In the genomic region with DNA sequence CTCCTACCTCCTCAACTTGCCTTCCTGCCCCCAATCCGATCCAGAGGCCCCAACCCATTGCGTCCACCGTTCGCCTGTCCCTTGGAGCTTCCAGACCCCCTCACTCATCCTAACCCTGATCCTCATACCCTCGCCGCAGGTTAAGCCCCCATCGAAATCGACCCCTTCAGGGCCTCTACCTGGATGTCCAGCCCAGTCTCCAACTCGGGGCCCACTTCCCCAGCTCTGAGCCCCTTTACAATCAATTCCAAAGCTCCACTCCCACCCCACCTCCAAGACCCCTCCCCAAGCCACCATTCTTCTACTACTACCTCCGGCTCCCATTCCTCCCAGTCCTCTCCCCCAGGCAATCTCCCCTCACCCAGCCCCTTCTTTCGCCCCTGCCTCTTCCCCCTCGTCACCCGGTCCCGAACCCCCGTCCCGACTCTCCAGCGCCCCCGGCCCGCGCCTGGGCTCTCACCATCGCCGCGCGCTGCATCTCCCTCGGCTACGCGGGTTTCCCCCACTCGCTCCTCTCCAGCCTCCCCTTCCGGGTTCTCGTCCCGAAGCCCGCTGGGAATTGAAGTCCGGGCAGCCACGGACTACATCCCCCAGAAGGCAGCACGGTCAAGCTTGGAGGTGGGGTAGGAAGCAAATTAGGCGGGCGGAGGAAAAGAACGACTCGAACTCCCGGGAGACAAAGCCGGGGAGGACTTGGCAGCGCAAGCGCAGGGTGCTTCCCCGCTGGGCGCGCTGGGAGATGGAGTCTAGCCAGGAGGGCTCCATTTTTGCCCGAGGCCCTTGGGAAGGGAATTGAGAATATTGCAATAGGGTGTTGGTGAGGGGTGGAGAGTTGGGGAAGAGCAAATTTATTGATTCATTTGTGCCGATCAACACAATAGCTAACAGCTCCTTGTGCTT, we compare ENCODE assay signal across 1 cellular context.
A peak's percentile ranks its signal among the peaks of the same experiment; 100 is the strongest.
TF ChIP-seq lines count a peak whose summit lies in the region.

A gene with protein sequence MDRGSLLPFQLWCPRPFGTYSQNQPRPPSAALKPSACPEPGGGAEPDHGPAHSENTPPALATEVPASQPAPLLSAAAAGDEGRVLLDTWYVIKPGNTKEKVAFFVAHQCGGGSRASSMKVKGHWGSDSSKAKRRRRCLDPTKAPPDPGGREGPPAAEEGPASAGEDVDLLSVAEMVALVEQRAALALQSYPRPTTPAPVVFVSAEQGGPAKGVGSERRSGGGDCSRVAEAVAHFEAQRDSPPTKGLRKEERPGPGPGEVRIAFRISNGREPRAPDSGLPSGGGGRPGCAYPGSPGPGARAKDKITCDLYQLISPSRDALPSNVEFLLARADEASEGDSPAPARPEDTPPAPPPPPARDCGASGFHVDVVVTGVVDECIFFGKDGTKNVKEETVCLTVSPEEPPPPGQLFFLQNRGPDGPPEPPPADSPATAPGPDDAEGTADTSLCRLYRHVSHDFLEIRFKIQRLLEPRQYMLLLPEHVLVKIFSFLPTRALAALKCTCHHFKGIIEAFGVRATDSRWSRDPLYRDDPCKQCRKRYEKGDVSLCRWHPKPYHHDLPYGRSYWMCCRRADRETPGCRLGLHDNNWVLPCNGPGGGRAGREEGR (minus strand): TSS at position 508 of the 900 bp plus-strand sequence. CDS start 17,401 bp downstream, outside the sequence.

TF ChIP-seq in HepG2, 621 proteins besides CTCF, POLR2A, EP300 and RAD21 (continued from another document and continues in another):
- TF ChIP-seq, protein P1, sequence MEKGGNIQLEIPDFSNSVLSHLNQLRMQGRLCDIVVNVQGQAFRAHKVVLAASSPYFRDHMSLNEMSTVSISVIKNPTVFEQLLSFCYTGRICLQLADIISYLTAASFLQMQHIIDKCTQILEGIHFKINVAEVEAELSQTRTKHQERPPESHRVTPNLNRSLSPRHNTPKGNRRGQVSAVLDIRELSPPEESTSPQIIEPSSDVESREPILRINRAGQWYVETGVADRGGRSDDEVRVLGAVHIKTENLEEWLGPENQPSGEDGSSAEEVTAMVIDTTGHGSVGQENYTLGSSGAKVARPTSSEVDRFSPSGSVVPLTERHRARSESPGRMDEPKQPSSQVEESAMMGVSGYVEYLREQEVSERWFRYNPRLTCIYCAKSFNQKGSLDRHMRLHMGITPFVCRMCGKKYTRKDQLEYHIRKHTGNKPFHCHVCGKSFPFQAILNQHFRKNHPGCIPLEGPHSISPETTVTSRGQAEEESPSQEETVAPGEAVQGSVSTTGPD (CRISPR knock-in tag; IDR thresholded peaks at IDR 0.05), result no peak
- TF ChIP-seq ZNF605 (CRISPR knock-in tag; IDR thresholded peaks at IDR 0.05) (peak; percentile 66), HNRNPK (IDR thresholded peaks at IDR 0.05; ENCODE audit: low read depth, low read length, poor library complexity, severe bottlenecking) (peak; percentile 98), FOXA3 (CRISPR knock-in tag; IDR thresholded peaks at IDR 0.05) (peak; percentile 41; the same call in 1 of the 2 replicates), HDAC1 (CRISPR knock-in tag; IDR thresholded peaks at IDR 0.05) (peak; percentile 83), PTBP1 (IDR thresholded peaks at IDR 0.05; ENCODE audit: low read depth, low read length, poor library complexity, severe bottlenecking) (peak; percentile 71), EZH2 (conservative IDR thresholded peaks at IDR 0.05; ENCODE audit: low read depth, low read length) (no peak), CCAR2 (optimal IDR thresholded peaks at IDR 0.05; ENCODE audit: low read depth, low read length) (no peak), RBM39 (IDR thresholded peaks at IDR 0.05; ENCODE audit: low read depth, low read length, poor library complexity, severe bottlenecking) (no peak), RFX5 (IDR thresholded peaks at IDR 0.05; ENCODE audit: low read depth, low read length) (0 out of 2 replicates have a peak, but pooled peaks have one; percentile 11), NCOA5 (CRISPR knock-in tag; IDR thresholded peaks at IDR 0.05) (no peak), ZNF614 (CRISPR knock-in tag; IDR thresholded peaks at IDR 0.05; ENCODE audit: borderline replicate concordance) (no peak), IKZF4 (CRISPR knock-in tag; IDR thresholded peaks at IDR 0.05; ENCODE audit: borderline replicate concordance, low read depth, not compliant biosample characterization) (no peak), ZNF335 (CRISPR knock-in tag; IDR thresholded peaks at IDR 0.05) (peak; percentile 33; the same call in 1 of the 2 replicates), NFAT5 (CRISPR knock-in tag; IDR thresholded peaks at IDR 0.05) (no peak), ZNF552 (CRISPR knock-in tag; IDR thresholded peaks at IDR 0.05; ENCODE audit: borderline replicate concordance) (no peak), TARDBP (CRISPR knock-in tag; IDR thresholded peaks at IDR 0.05) (peak; percentile 82), FOSL1 (CRISPR knock-in tag; IDR thresholded peaks at IDR 0.05; ENCODE audit: borderline replicate concordance) (no peak), PCBP2 (optimal IDR thresholded peaks at IDR 0.05; ENCODE audit: low read depth, low read length, poor library complexity, severe bottlenecking) (no peak), ZMAT3 (CRISPR knock-in tag; conservative IDR thresholded peaks at IDR 0.05) (no peak), ZFP36L2 (CRISPR knock-in tag; IDR thresholded peaks at IDR 0.05) (no peak), ZFP36L1 (CRISPR knock-in tag; IDR thresholded peaks at IDR 0.05) (peak; percentile 37; the same call in 1 of the 2 replicates), ZFP91 (CRISPR knock-in tag; IDR thresholded peaks at IDR 0.05; ENCODE audit: borderline replicate concordance) (peak; percentile 94), NCOA2 (CRISPR knock-in tag; IDR thresholded peaks at IDR 0.05) (no peak)
- TF ChIP-seq, protein P2, sequence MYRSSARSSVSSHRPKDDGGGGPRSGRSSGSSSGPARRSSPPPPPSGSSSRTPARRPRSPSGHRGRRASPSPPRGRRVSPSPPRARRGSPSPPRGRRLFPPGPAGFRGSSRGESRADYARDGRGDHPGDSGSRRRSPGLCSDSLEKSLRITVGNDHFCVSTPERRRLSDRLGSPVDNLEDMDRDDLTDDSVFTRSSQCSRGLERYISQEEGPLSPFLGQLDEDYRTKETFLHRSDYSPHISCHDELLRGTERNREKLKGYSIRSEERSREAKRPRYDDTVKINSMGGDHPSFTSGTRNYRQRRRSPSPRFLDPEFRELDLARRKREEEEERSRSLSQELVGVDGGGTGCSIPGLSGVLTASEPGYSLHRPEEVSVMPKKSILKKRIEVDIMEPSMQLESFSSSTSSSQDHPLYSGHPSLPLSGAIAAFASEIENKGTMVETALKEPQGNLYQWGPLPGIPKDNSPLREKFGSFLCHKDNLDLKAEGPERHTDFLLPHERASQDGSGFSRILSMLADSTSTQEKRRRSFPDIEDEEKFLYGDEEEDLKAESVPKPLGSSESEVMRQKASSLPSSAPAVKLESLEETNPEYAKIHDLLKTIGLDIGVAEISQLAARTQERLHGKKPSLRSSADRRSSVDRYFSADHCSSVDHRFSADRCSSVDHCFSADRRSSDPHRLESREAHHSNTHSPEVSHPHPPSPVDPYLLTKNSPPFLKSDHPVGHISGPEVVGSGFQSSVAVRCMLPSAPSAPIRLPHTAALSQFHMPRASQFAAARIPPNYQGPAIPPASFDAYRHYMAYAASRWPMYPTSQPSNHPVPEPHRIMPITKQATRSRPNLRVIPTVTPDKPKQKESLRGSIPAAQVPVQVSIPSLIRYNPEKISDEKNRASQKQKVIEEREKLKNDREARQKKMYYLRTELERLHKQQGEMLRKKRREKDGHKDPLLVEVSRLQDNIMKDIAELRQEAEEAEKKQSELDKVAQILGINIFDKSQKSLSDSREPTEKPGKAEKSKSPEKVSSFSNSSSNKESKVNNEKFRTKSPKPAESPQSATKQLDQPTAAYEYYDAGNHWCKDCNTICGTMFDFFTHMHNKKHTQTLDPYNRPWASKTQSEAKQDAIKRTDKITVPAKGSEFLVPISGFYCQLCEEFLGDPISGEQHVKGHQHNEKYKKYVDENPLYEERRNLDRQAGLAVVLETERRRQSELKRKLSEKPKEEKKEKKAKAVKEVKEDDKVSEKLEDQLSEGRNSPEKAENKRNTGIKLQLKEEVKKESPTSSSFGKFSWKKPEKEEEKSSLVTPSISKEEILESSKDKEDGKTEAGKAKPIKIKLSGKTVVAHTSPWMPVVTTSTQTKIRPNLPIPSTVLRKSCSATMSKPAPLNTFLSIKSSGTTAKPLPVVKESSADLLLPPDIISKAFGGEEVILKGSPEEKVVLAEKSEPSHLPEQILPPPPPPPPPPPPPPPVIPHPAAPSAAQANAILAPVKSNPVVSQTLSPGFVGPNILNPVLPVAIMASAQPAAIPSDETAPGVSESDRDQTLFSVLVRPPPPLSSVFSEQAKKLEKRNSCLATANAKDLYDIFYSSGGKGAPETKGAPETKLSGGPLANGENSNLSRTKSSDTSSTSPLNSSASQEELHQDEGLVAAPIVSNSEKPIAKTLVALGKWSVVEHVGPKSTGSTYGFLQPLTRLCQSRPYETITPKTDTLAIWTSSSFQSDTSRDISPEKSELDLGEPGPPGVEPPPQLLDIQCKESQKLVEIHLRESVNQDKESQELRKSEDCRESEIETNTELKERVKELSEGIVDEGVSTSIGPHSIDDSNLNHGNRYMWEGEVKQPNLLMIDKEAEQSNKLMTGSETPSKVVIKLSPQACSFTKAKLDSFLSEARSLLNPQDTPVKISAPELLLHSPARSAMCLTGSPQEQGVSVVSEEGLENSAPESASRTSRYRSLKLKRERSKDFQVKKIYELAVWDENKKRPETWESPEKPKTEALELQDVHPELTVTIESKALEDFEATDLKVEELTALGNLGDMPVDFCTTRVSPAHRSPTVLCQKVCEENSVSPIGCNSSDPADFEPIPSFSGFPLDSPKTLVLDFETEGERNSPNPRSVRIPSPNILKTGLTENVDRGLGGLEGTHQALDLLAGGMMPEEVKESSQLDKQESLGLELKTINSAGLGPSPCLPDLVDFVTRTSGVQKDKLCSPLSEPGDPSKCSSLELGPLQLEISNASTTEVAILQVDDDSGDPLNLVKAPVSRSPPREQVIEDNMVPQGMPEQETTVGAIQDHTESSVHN (CRISPR knock-in tag; IDR thresholded peaks at IDR 0.05), result no peak
- TF ChIP-seq, protein P3, sequence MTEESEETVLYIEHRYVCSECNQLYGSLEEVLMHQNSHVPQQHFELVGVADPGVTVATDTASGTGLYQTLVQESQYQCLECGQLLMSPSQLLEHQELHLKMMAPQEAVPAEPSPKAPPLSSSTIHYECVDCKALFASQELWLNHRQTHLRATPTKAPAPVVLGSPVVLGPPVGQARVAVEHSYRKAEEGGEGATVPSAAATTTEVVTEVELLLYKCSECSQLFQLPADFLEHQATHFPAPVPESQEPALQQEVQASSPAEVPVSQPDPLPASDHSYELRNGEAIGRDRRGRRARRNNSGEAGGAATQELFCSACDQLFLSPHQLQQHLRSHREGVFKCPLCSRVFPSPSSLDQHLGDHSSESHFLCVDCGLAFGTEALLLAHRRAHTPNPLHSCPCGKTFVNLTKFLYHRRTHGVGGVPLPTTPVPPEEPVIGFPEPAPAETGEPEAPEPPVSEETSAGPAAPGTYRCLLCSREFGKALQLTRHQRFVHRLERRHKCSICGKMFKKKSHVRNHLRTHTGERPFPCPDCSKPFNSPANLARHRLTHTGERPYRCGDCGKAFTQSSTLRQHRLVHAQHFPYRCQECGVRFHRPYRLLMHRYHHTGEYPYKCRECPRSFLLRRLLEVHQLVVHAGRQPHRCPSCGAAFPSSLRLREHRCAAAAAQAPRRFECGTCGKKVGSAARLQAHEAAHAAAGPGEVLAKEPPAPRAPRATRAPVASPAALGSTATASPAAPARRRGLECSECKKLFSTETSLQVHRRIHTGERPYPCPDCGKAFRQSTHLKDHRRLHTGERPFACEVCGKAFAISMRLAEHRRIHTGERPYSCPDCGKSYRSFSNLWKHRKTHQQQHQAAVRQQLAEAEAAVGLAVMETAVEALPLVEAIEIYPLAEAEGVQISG (CRISPR knock-in tag; IDR thresholded peaks at IDR 0.05), result peak; percentile 94
- TF ChIP-seq, protein P4, sequence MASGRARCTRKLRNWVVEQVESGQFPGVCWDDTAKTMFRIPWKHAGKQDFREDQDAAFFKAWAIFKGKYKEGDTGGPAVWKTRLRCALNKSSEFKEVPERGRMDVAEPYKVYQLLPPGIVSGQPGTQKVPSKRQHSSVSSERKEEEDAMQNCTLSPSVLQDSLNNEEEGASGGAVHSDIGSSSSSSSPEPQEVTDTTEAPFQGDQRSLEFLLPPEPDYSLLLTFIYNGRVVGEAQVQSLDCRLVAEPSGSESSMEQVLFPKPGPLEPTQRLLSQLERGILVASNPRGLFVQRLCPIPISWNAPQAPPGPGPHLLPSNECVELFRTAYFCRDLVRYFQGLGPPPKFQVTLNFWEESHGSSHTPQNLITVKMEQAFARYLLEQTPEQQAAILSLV (CRISPR knock-in tag; IDR thresholded peaks at IDR 0.05; ENCODE audit: borderline replicate concordance), result no peak
